ENCODE assay signal across 18 cellular contexts in genomic region chr2:69298862-69299261, GRCh38.
DNase-seq lines count a peak whose midpoint lies in the region; ATAC-seq, FAIRE-seq and TF ChIP-seq lines count a peak whose summit lies in the region.
"Had no signal": no experiment of that assay in that cellular context is flagged by ENCODE, and none has a peak within 500 bp of the region (broad histone marks: within the 10 kb centered on the region; RNA-seq: fewer than 3 reads in every experiment).

No MANE protein-coding gene starts in this region.

- in situ Hi-C loops in IMR-90 (cut with MboI; ENCODE audit: low sequenced_read_pairs), result no loop called here

- H3K27ac Mint-ChIP-seq in T-helper 2 cell treated with Interferon-gamma antibody and Interleukin-4, amounts not matched to agents 5 μg/mL and 100 μg/mL, for 36 hours, result no peak overlapping the region
- H3K27ac Mint-ChIP-seq: activated CD4-positive, alpha-beta T cell treated with anti-CD3 and anti-CD28 coated beads for 36 hours; activated T-cell treated with anti-CD3 and anti-CD28 coated beads, Interleukin-2, amount 50 U/mL, for 24 hours; B cell had no signal

- 0 out of 2 replicates have a peak, but pooled peaks have one; percentile 26 for TF ChIP-seq POLR2A in IMR-90 (IDR thresholded peaks at IDR 0.05; ENCODE audit: low read depth, low read length)

- POLR2A ChIA-PET in AG04450 (lab: Yijun Ruan, JAX) (interaction anchor here (1.7 kb wide), 1 partner anchor 121 kb away, joined by 6 read pairs; no protein-coding TSS in a partner anchor), IMR-90 (lab: Charles Lee; ENCODE audit: unreplicated experiment) (interaction anchor here (0.9 to 1.1 kb wide), 2 partner anchors 56 to 122 kb away, joined by 3 read pairs; no protein-coding TSS in a partner anchor)

- no TSS peak for BruUV-seq in IMR-90 (replicated peaks; lab: Mats Ljungman, UMichigan)

- H4K8ac ChIP-seq in IMR-90 (ENCODE audit: low read depth in 2 of 2, low read length in 2 of 2), result peak overlapping the region; percentile 12 to 59

- peak overlapping the region; percentile 90 for H3K4ac ChIP-seq in IMR-90 (ENCODE audit: low read depth, low read length)

- peak overlapping the region; percentile 7 for H4K5ac ChIP-seq in IMR-90 (ENCODE audit: low read depth, low read length)

- DNase-seq in AG04450 (ENCODE audit: low read depth, low spot score), result no peak
- DNase-seq in IMR-90, result peak; percentile 74
- DNase-seq in astrocyte of the hippocampus (ENCODE audit: low read depth, low spot score), result peak; percentile 38
- DNase-seq in left kidney (ENCODE audit: low read depth, low spot score), result peak; percentile 14
- no peak for DNase-seq in NCI-H69 (lab: John Stamatoyannopoulos, UW)
- DNase-seq in T-helper 2 cell treated with Interferon-gamma antibody and Interleukin-4, amounts not matched to agents 5 μg/mL and 100 μg/mL, for 36 hours (ENCODE audit: low spot score), result no peak
- DNase-seq in GM19239 (ENCODE audit: insufficient read length, low spot score), result no peak
- DNase-seq: activated CD4-positive, alpha-beta T cell treated with anti-CD3 and anti-CD28 coated beads for 36 hours; activated T-cell treated with anti-CD3 and anti-CD28 coated beads, Interleukin-2, amount 50 U/mL, for 24 hours; DMS53; NCI-H2171 had no signal

- no peaks in the 10 kb centered on the region for H3K36me3 ChIP-seq in IMR-90 (ENCODE audit: control insufficient read depth, insufficient read depth, low read length)
- H3K36me3 ChIP-seq: gastroesophageal sphincter, prostate gland had no signal

- peak overlapping the region; percentile 94 for H2BK20ac ChIP-seq in IMR-90 (ENCODE audit: low read depth, low read length)

- CTCF ChIA-PET in AG04450 (lab: Charles Lee), result interaction anchor here (1.1 to 1.4 kb wide), 2 partner anchors 8 to 286 kb away, joined by 4 to 5 read pairs; partner anchors contain the start of gene ANTXR1
- CTCF ChIA-PET in IMR-90 (lab: Yijun Ruan, JAX), result interaction anchor here (0.9 to 1.3 kb wide), 2 partner anchors 56 to 272 kb away, joined by 3 to 4 read pairs; no protein-coding TSS in a partner anchor

- peaks cover 27% of the 10 kb centered on the region for H3K27me3 Mint-ChIP-seq in T-helper 2 cell treated with Interferon-gamma antibody and Interleukin-4, amounts not matched to agents 5 μg/mL and 100 μg/mL, for 36 hours (ENCODE audit: low read depth)

- peak overlapping the region; percentile 92 for H4K91ac ChIP-seq in IMR-90 (ENCODE audit: insufficient read depth, low read depth, low read length)

- TF ChIP-seq RAD21 in IMR-90 (IDR thresholded peaks at IDR 0.05; ENCODE audit: low read length), result no peak

- H3K79me1 ChIP-seq in IMR-90 (ENCODE audit: low read depth in 1 of 2, low read length in 2 of 2), result 0 out of 4 replicates have a peak, but pooled peaks cover 0 to 4% of the 10 kb centered on the region in 2 experiments

- peaks cover 1% of the 10 kb centered on the region; the same call in 1 of the 2 replicates for H3K9me3 ChIP-seq in AG04450 (ENCODE audit: control insufficient read depth, insufficient read depth, low read length)
- peaks cover 2% of the 10 kb centered on the region; the same call in 1 of the 2 replicates for H3K9me3 ChIP-seq in IMR-90 (ENCODE audit: control insufficient read depth, insufficient read depth, low read length)
- H3K9me3 ChIP-seq: prostate gland had no signal

- H3K18ac ChIP-seq in IMR-90 (ENCODE audit: low read depth, low read length), result peak overlapping the region; percentile 37

- H3K9me1 ChIP-seq in IMR-90 (ENCODE audit: insufficient read depth, low read length), result peaks cover 32% of the 10 kb centered on the region

- peaks cover 20% of the 10 kb centered on the region for H3K4me1 ChIP-seq in IMR-90 (ENCODE audit: control insufficient read depth, insufficient read depth, low read length)
- H3K4me1 ChIP-seq: gastroesophageal sphincter, prostate gland had no signal

- H3K36me3 Mint-ChIP-seq in T-helper 2 cell treated with Interferon-gamma antibody and Interleukin-4, amounts not matched to agents 5 μg/mL and 100 μg/mL, for 36 hours (ENCODE audit: low read depth), result no peaks in the 10 kb centered on the region

- peak overlapping the region; percentile 80; the same call in 1 of the 2 replicates for H3K23ac ChIP-seq in IMR-90 (ENCODE audit: low read depth, low read length)

- WGBS in IMR-90 (ENCODE audit: extremely low coverage in 2 of 2, insufficient read length in 1 of 2), 2 experiments, result no CpG with 5 or more reads among the region's 4 CpGs

- peak overlapping the region; percentile 31; the same call in 1 of the 2 replicates for H3K9ac ChIP-seq in IMR-90 (ENCODE audit: low read depth, low read length)

- H3K27ac ChIP-seq in AG04450 (ENCODE audit: low read depth, low read length) (peak overlapping the region; percentile 68), IMR-90 (ENCODE audit: insufficient read depth, low read length) (peak overlapping the region; percentile 64)
- H3K27ac ChIP-seq: gastroesophageal sphincter, HL-60, prostate gland had no signal

- H3K56ac ChIP-seq in IMR-90 (ENCODE audit: extremely low read depth, insufficient read depth, low read length), result peak overlapping the region; percentile 61

- H3K4me3 Mint-ChIP-seq in T-helper 2 cell treated with Interferon-gamma antibody and Interleukin-4, amounts not matched to agents 5 μg/mL and 100 μg/mL, for 36 hours, result no peak overlapping the region
- H3K4me3 Mint-ChIP-seq: activated CD4-positive, alpha-beta T cell treated with anti-CD3 and anti-CD28 coated beads for 36 hours; activated T-cell treated with anti-CD3 and anti-CD28 coated beads, Interleukin-2, amount 50 U/mL, for 24 hours; B cell had no signal

- H2BK5ac ChIP-seq in IMR-90 (ENCODE audit: low read depth, low read length, poor library complexity, severe bottlenecking), result peak overlapping the region; percentile 79

- ATAC-seq in IMR-90 (ENCODE audit: low read depth), result peak; percentile 59
- ATAC-seq in HG03159 (IDR thresholded peaks at IDR 0.05; ENCODE audit: unreplicated experiment), result no peak
- ATAC-seq: activated CD4-positive, alpha-beta T cell treated with anti-CD3 and anti-CD28 coated beads for 36 hours; gastroesophageal sphincter had no signal

- H3K27me3 ChIP-seq in AG04450 (ENCODE audit: control insufficient read depth, insufficient read depth, low read length) (no peaks in the 10 kb centered on the region), IMR-90 (ENCODE audit: control insufficient read depth, insufficient read depth, low read length) (no peaks in the 10 kb centered on the region)
- H3K27me3 ChIP-seq: gastroesophageal sphincter had no signal

- H3K4me3 ChIP-seq in AG04450 (ENCODE audit: low read depth, low read length) (no peak overlapping the region), IMR-90 (ENCODE audit: insufficient read depth, low read depth, low read length) (no peak overlapping the region)
- H3K4me3 ChIP-seq: gastroesophageal sphincter, prostate gland had no signal

- H2BK15ac ChIP-seq in IMR-90 (ENCODE audit: low read depth, low read length), result peak overlapping the region; percentile 79

- intact Hi-C loops in IMR-90 (cut with micrococcal nuclease), result loop anchor here (2.0 kb wide), 1 partner anchor 284 kb away; no protein-coding TSS in a partner anchor

- peak overlapping the region; percentile 93 for H2BK120ac ChIP-seq in IMR-90 (ENCODE audit: low read depth, low read length)

- dilution Hi-C loops in IMR-90 (cut with HindIII; ENCODE audit: low sequenced_read_pairs, unreplicated experiment), result no loop called here

- H2AFZ ChIP-seq in IMR-90 (replicated peaks; ENCODE audit: low read length, poor library complexity), result peak overlapping the region; percentile 15

- TF ChIP-seq CTCF in AG04450 (IDR thresholded peaks at IDR 0.05; ENCODE audit: low read depth, low read length) (no peak), IMR-90 (conservative IDR thresholded peaks at IDR 0.05; ENCODE audit: low read depth, low read length) (no peak)

- peak overlapping the region; percentile 0; the same call in 1 of the 2 replicates for H3K4me2 ChIP-seq in IMR-90 (ENCODE audit: low read depth, low read length)

- FAIRE-seq in GM19239 (lab: Jason Lieb, UNC), result no peak
- FAIRE-seq: H1, islet of Langerhans had no signal

- peak overlapping the region; percentile 14 for H2AK9ac ChIP-seq in IMR-90 (replicated peaks; ENCODE audit: low read depth, low read length, poor library complexity)

- H4K20me1 ChIP-seq in IMR-90 (ENCODE audit: insufficient read depth, low read length), result no peaks in the 10 kb centered on the region

- H3K14ac ChIP-seq in IMR-90 (replicated peaks; ENCODE audit: low read depth, low read length), result peak overlapping the region; percentile 80

- H2AK5ac ChIP-seq in IMR-90 (ENCODE audit: low read depth, low read length), result peak overlapping the region; percentile 69

- no peaks in the 10 kb centered on the region for H3K4me1 Mint-ChIP-seq in T-helper 2 cell treated with Interferon-gamma antibody and Interleukin-4, amounts not matched to agents 5 μg/mL and 100 μg/mL, for 36 hours (ENCODE audit: low read depth)
- H3K4me1 Mint-ChIP-seq: activated CD4-positive, alpha-beta T cell treated with anti-CD3 and anti-CD28 coated beads for 36 hours; B cell had no signal

- H3K9me3 Mint-ChIP-seq in T-helper 2 cell treated with Interferon-gamma antibody and Interleukin-4, amounts not matched to agents 5 μg/mL and 100 μg/mL, for 36 hours, result peaks cover 4% of the 10 kb centered on the region
- H3K9me3 Mint-ChIP-seq: activated T-cell treated with anti-CD3 and anti-CD28 coated beads, Interleukin-2, amount 50 U/mL, for 24 hours had no signal

TF ChIP-seq in IMR-90, 13 proteins besides CTCF, POLR2A, EP300 and RAD21:
- no peak for TF ChIP-seq SMC3 (IDR thresholded peaks at IDR 0.05; ENCODE audit: low read depth, low read length)
- TF ChIP-seq MAZ (IDR thresholded peaks at IDR 0.05; ENCODE audit: borderline replicate concordance, low read depth, low read length), result peak; percentile 63; the same call in 1 of the 2 replicates

Comparison
In these comparisons a context has a peak if more than half of its experiments do, and no peak if none do; other contexts are left out.
1. DNase-seq: peak in IMR-90 (single experiment), astrocyte of the hippocampus (single experiment) and left kidney (single experiment); none in AG04450 (single experiment), NCI-H69 (single experiment), T-helper 2 cell treated with Interferon-gamma antibody and Interleukin-4, amounts not matched to agents 5 μg/mL and 100 μg/mL, for 36 hours (single experiment) and GM19239 (single experiment).